ENCODE assay signal across 2 cellular contexts in the genomic region with DNA sequence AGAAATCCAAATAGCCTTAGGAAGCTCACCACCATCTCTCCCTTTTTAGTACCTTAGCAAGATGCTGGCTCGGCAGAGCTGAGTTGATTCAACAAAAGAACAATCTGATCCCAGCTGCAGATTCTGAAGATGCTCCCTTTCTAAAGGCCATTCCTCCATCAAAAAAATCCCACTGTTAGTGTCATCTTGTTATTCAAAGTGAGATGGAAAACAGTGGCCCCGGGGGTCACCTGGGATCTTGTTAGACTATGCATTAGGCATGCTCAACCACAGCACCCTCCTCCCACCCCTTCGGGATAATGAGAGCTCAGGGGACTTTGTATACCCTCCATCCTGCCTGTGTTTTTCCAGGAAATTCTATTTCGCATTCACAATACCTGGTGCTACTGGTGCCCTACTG.
TF ChIP-seq lines count a peak whose summit lies in the region.

No MANE protein-coding gene starts in this region.

TF ChIP-seq in SK-N-SH, 30 proteins besides CTCF, POLR2A, EP300 and RAD21 (continued from another document):
- TF ChIP-seq, protein P1, sequence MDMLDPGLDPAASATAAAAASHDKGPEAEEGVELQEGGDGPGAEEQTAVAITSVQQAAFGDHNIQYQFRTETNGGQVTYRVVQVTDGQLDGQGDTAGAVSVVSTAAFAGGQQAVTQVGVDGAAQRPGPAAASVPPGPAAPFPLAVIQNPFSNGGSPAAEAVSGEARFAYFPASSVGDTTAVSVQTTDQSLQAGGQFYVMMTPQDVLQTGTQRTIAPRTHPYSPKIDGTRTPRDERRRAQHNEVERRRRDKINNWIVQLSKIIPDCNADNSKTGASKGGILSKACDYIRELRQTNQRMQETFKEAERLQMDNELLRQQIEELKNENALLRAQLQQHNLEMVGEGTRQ (IDR thresholded peaks at IDR 0.05; ENCODE audit: borderline replicate concordance, low read depth, low read length), result no peak
- TF ChIP-seq NRF1 (IDR thresholded peaks at IDR 0.05; ENCODE audit: low read depth, low read length), result no peak
- TF ChIP-seq RCOR1 (IDR thresholded peaks at IDR 0.05; ENCODE audit: low read length), result no peak
- no peak for TF ChIP-seq SIN3A (IDR thresholded peaks at IDR 0.05; ENCODE audit: borderline replicate concordance, low read depth, low read length)
- TF ChIP-seq TAF1 (IDR thresholded peaks at IDR 0.05; ENCODE audit: borderline replicate concordance, low read depth, low read length), result no peak
- no peak for TF ChIP-seq MXI1 (IDR thresholded peaks at IDR 0.05; ENCODE audit: low read depth, low read length)
- no peak for TF ChIP-seq RXRA (IDR thresholded peaks at IDR 0.05; ENCODE audit: borderline replicate concordance, low read depth)
- no peak for TF ChIP-seq ELF1 (IDR thresholded peaks at IDR 0.05)
- TF ChIP-seq FOXM1 (IDR thresholded peaks at IDR 0.05; ENCODE audit: low read depth), result no peak
- no peak for TF ChIP-seq SMC3 (IDR thresholded peaks at IDR 0.05; ENCODE audit: low read depth, low read length)
- TF ChIP-seq FOSL2 (IDR thresholded peaks at IDR 0.05; ENCODE audit: borderline replicate concordance, low read depth), result no peak

TF ChIP-seq in SK-N-SH treated with all-trans-retinoic acid at 6 μM for 48 hours, 23 proteins besides CTCF, POLR2A, EP300 and RAD21 (continued from another document):
- TF ChIP-seq, protein P2, sequence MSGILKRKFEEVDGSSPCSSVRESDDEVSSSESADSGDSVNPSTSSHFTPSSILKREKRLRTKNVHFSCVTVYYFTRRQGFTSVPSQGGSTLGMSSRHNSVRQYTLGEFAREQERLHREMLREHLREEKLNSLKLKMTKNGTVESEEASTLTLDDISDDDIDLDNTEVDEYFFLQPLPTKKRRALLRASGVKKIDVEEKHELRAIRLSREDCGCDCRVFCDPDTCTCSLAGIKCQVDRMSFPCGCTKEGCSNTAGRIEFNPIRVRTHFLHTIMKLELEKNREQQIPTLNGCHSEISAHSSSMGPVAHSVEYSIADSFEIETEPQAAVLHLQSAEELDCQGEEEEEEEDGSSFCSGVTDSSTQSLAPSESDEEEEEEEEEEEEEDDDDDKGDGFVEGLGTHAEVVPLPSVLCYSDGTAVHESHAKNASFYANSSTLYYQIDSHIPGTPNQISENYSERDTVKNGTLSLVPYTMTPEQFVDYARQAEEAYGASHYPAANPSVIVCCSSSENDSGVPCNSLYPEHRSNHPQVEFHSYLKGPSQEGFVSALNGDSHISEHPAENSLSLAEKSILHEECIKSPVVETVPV (CRISPR knock-in tag; IDR thresholded peaks at IDR 0.05), result no peak
- TF ChIP-seq ZC3H10 (CRISPR knock-in tag; IDR thresholded peaks at IDR 0.05) (no peak), ZNF8 (CRISPR knock-in tag; IDR thresholded peaks at IDR 0.05) (no peak), SNAI2 (CRISPR knock-in tag; IDR thresholded peaks at IDR 0.05) (no peak), ZNF70 (CRISPR knock-in tag; IDR thresholded peaks at IDR 0.05) (no peak), BACH2 (CRISPR knock-in tag; IDR thresholded peaks at IDR 0.05; ENCODE audit: borderline replicate concordance) (no peak), ISL1 (CRISPR knock-in tag; IDR thresholded peaks at IDR 0.05) (no peak), TOX (CRISPR knock-in tag; IDR thresholded peaks at IDR 0.05; ENCODE audit: borderline replicate concordance) (no peak), PPARA (CRISPR knock-in tag; IDR thresholded peaks at IDR 0.05; ENCODE audit: borderline replicate concordance) (no peak), ZFP30 (CRISPR knock-in tag; IDR thresholded peaks at IDR 0.05) (no peak), ARNTL (CRISPR knock-in tag; IDR thresholded peaks at IDR 0.05; ENCODE audit: borderline replicate concordance, low read depth) (no peak), POU6F1 (CRISPR knock-in tag; IDR thresholded peaks at IDR 0.05; ENCODE audit: borderline replicate concordance, low read depth) (no peak), CREB5 (CRISPR knock-in tag; IDR thresholded peaks at IDR 0.05; ENCODE audit: low read depth) (no peak), ZNF565 (CRISPR knock-in tag; conservative IDR thresholded peaks at IDR 0.05; ENCODE audit: low read depth) (no peak), OSR1 (CRISPR knock-in tag; IDR thresholded peaks at IDR 0.05) (no peak), RARB (CRISPR knock-in tag; IDR thresholded peaks at IDR 0.05) (no peak), ESRRG (CRISPR knock-in tag; IDR thresholded peaks at IDR 0.05) (no peak)
- TF ChIP-seq, protein P3, sequence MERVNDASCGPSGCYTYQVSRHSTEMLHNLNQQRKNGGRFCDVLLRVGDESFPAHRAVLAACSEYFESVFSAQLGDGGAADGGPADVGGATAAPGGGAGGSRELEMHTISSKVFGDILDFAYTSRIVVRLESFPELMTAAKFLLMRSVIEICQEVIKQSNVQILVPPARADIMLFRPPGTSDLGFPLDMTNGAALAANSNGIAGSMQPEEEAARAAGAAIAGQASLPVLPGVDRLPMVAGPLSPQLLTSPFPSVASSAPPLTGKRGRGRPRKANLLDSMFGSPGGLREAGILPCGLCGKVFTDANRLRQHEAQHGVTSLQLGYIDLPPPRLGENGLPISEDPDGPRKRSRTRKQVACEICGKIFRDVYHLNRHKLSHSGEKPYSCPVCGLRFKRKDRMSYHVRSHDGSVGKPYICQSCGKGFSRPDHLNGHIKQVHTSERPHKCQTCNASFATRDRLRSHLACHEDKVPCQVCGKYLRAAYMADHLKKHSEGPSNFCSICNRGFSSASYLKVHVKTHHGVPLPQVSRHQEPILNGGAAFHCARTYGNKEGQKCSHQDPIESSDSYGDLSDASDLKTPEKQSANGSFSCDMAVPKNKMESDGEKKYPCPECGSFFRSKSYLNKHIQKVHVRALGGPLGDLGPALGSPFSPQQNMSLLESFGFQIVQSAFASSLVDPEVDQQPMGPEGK (CRISPR knock-in tag; IDR thresholded peaks at IDR 0.05; ENCODE audit: borderline replicate concordance), result no peak
